ENCODE assay signal across 24 cellular contexts in the genomic region with DNA sequence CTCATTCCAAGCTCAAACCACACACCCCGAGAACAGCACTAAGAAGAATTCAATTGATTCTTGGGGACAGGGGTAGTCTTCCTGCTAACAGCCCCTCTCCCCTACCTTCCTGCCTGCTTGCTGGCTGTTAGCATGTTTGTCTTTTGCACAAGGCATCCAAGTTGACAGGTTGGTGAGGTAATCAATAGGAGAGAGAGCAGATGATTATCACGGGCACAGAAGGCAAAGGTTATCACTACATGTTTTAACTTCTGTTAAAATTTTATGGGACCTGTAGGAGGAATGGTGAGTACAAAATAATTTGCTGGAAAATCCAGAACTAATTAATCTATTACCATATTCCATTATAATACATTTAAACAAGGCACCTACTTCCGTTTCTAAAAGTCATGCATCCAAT.
DNase-seq lines count a peak whose midpoint lies in the region; ATAC-seq and TF ChIP-seq lines count a peak whose summit lies in the region.
"Had no signal": no experiment of that assay in that cellular context is flagged by ENCODE, and none has a peak within 500 bp of the region (broad histone marks: within the 10 kb centered on the region; RNA-seq: fewer than 3 reads in every experiment).

No MANE protein-coding gene starts in this region.

- TF ChIP-seq POLR2A in GM18505 (IDR thresholded peaks at IDR 0.05; ENCODE audit: borderline replicate concordance, extremely low read depth, insufficient read depth, insufficient read length): no peak

- H3K4me1 Mint-ChIP-seq in glutamatergic neuron (ENCODE audit: low read depth, unreplicated experiment): peaks cover 7% of the 10 kb centered on the region
- H3K4me1 Mint-ChIP-seq: CD14-positive monocyte; CD8-positive, alpha-beta memory T cell had no signal

- no peak overlapping the region for H3K27ac ChIP-seq in Karpas-422 (ENCODE audit: low read length)
- H3K27ac ChIP-seq: A549; BLaER1 treated with 17β-estradiol and CSF1 and Interleukin-3, amounts not matched to agents 10 nM and 100 nM; GM23248 had no signal

- no peaks in the 10 kb centered on the region for H3K27me3 ChIP-seq in Karpas-422 (ENCODE audit: low read length)
- H3K27me3 ChIP-seq: BE2C; BLaER1 treated with 17β-estradiol and CSF1 and Interleukin-3, amounts not matched to agents 10 nM and 100 nM had no signal

- no peak overlapping the region for H3K9ac ChIP-seq in Karpas-422 (ENCODE audit: low read length)
- H3K9ac ChIP-seq: BLaER1 treated with 17β-estradiol and CSF1 and Interleukin-3, amounts not matched to agents 10 nM and 100 nM; GM23248 had no signal

- H3K9me3 Mint-ChIP-seq in glutamatergic neuron (ENCODE audit: unreplicated experiment): peaks cover 6% of the 10 kb centered on the region

- ATAC-seq in GM18505 (IDR thresholded peaks at IDR 0.05; ENCODE audit: unreplicated experiment) (no peak), GM21723 (IDR thresholded peaks at IDR 0.05; ENCODE audit: unreplicated experiment) (no peak)
- ATAC-seq: A549, GM12878 had no signal

- TF ChIP-seq CTCF in glutamatergic neuron (IDR thresholded peaks at IDR 0.05; ENCODE audit: partially characterized antibody, unreplicated experiment): no peak

- no peak overlapping the region for H3K4me2 ChIP-seq in Karpas-422 (ENCODE audit: low read depth, low read length, poor library complexity, severe bottlenecking)
- H3K4me2 ChIP-seq: A549; BLaER1 treated with 17β-estradiol and CSF1 and Interleukin-3, amounts not matched to agents 10 nM and 100 nM had no signal

- H3K9me3 ChIP-seq in Karpas-422 (ENCODE audit: low read length): no peaks in the 10 kb centered on the region
- H3K9me3 ChIP-seq: A549, BE2C had no signal

- no peak overlapping the region for H3K4me3 ChIP-seq in Karpas-422 (ENCODE audit: low read length)
- H3K4me3 ChIP-seq: A549; BLaER1 treated with 17β-estradiol and CSF1 and Interleukin-3, amounts not matched to agents 10 nM and 100 nM; GM12878; GM23248 had no signal

- H3K36me3 Mint-ChIP-seq in glutamatergic neuron (ENCODE audit: unreplicated experiment): peaks cover 14% of the 10 kb centered on the region
- H3K36me3 Mint-ChIP-seq: CD14-positive monocyte; CD8-positive, alpha-beta memory T cell had no signal

- H3K36me3 ChIP-seq in Karpas-422 (ENCODE audit: insufficient read depth, low read length): no peaks in the 10 kb centered on the region
- H3K36me3 ChIP-seq: BE2C; BLaER1 treated with 17β-estradiol and CSF1 and Interleukin-3, amounts not matched to agents 10 nM and 100 nM had no signal

- peak; percentile 9 for DNase-seq in HuH-7 (ENCODE audit: low spot score)
- DNase-seq in glutamatergic neuron: no peak
- DNase-seq in mucosa of gallbladder (ENCODE audit: low spot score): peak; percentile 11
- DNase-seq in retina: peak; percentile 5
- DNase-seq in Karpas-422: no peak
- DNase-seq: 8988T; ACHN; AML-193; BE2C; CD4-positive, alpha-beta T cell; CD8-positive, alpha-beta memory T cell; DMS 273 treated with DMSO at 0.1 percent for 48 hours; DMS79; EL; GDM1; GM23248; H7; HCEC 1CT had no signal

- H3K4me3 Mint-ChIP-seq in glutamatergic neuron (ENCODE audit: unreplicated experiment): no peak overlapping the region
- H3K4me3 Mint-ChIP-seq: CD14-positive monocyte; CD4-positive, alpha-beta T cell; CD8-positive, alpha-beta memory T cell had no signal

- no peaks in the 10 kb centered on the region for H4K20me1 ChIP-seq in Karpas-422 (ENCODE audit: insufficient read depth, low read depth, low read length)
- H4K20me1 ChIP-seq: BLaER1 treated with 17β-estradiol and CSF1 and Interleukin-3, amounts not matched to agents 10 nM and 100 nM had no signal

- H3K9me2 ChIP-seq in Karpas-422 (replicated peaks; ENCODE audit: insufficient read depth, low read length): no peaks in the 10 kb centered on the region

- H3K4me1 ChIP-seq in Karpas-422 (ENCODE audit: low read length): no peaks in the 10 kb centered on the region
- H3K4me1 ChIP-seq: A549; BE2C; BLaER1 treated with 17β-estradiol and CSF1 and Interleukin-3, amounts not matched to agents 10 nM and 100 nM had no signal

- H3K79me2 ChIP-seq in Karpas-422 (ENCODE audit: low read length): no peaks in the 10 kb centered on the region

- H3K27me3 Mint-ChIP-seq in glutamatergic neuron (ENCODE audit: unreplicated experiment): no peaks in the 10 kb centered on the region
- H3K27me3 Mint-ChIP-seq: CD4-positive, alpha-beta T cell; CD8-positive, alpha-beta memory T cell had no signal

- peak overlapping the region; percentile 4 for H3K27ac Mint-ChIP-seq in glutamatergic neuron (ENCODE audit: unreplicated experiment)
- H3K27ac Mint-ChIP-seq: CD14-positive monocyte; CD4-positive, alpha-beta T cell; CD8-positive, alpha-beta memory T cell had no signal

- H2AFZ ChIP-seq in Karpas-422 (ENCODE audit: low read length): no peak overlapping the region
- H2AFZ ChIP-seq: GM23248 had no signal

Comparison
In these comparisons a context has a peak if more than half of its experiments do, and no peak if none do; other contexts are left out.
1. DNase-seq: peak in HuH-7 (single experiment), mucosa of gallbladder (single experiment) and retina (single experiment); none in glutamatergic neuron (single experiment) and Karpas-422 (single experiment).